Comparison of ENCODE assay signal across 8 cellular contexts in genomic region chr21:34544032-34544496, GRCh38. TPM values are rescaled to one million over a fixed set of nuclear protein-coding genes. Genes with fewer than 3 reads are reported as not detected.
DNase-seq lines count a peak whose midpoint lies in the region; ATAC-seq and TF ChIP-seq lines count a peak whose summit lies in the region.

No MANE protein-coding gene starts in this region.

- peak; percentile 80 to 91 (median 84) for ATAC-seq in right lobe of liver

- H3K4me1 ChIP-seq in Loucy (ENCODE audit: insufficient read depth, low read length, poor library complexity, severe bottlenecking) (peaks cover 12% of the 10 kb centered on the region), right lobe of liver (peaks cover 0 to 22% (median 12%) of the 10 kb centered on the region in 4 donors), subcutaneous abdominal adipose tissue (ENCODE audit: control insufficient read depth in 5 of 5, insufficient read depth in 5 of 5, low read length in 5 of 5) (peaks cover 9 to 39% (median 30%) of the 10 kb centered on the region in 5 donors)

- no peak overlapping the region for H3K4me2 ChIP-seq in Loucy (ENCODE audit: low read depth, low read length, poor library complexity, severe bottlenecking)

- intact Hi-C loops in right lobe of liver (cut with DNase I): no loop called here

- no peaks in the 10 kb centered on the region for H3K79me2 ChIP-seq in Loucy (ENCODE audit: insufficient read depth, low read length)

- H2AFZ ChIP-seq in Loucy (ENCODE audit: low read length): no peak overlapping the region

- H4K20me1 ChIP-seq in Loucy (ENCODE audit: insufficient read depth, low read length, poor library complexity, severe bottlenecking): no peaks in the 10 kb centered on the region

- peak overlapping the region; percentile 66 to 81 (median 79) for H3K27ac ChIP-seq in right lobe of liver
- peak overlapping the region; percentile 95 for H3K27ac ChIP-seq in subcutaneous abdominal adipose tissue (ENCODE audit: low read depth, low read length)

- H3K27me3 ChIP-seq in Loucy (ENCODE audit: insufficient read depth, low read length, poor library complexity, severe bottlenecking) (no peaks in the 10 kb centered on the region), right lobe of liver (no peaks in the 10 kb centered on the region), subcutaneous abdominal adipose tissue (ENCODE audit: control insufficient read depth in 5 of 5, insufficient read depth in 4 of 5, low read length in 5 of 5) (no peaks in the 10 kb centered on the region)

- WGBS in right lobe of liver (ENCODE audit: insufficient coverage, low coverage, low lambda C conversion rate, missing lambda C conversion rate): 70% methylated on average over 5 of the region's 7 CpGs

- DNase-seq in DMS153 (lab: John Stamatoyannopoulos, UW) (peak; percentile 10), DMS153 treated with DMSO at 0.1 percent for 48 hours (lab: John Stamatoyannopoulos, UW; ENCODE audit: unreplicated experiment) (no peak), SW 1271 (lab: John Stamatoyannopoulos, UW) (peak; percentile 36 to 73), cerebellum (ENCODE audit: low spot score) (peak; percentile 26), right lobe of liver (peak; percentile 71 to 91 (median 71)), DMS114 treated with DMSO at 0.1 percent for 48 hours (lab: John Stamatoyannopoulos, UW; ENCODE audit: unreplicated experiment) (no peak)

- H3K4me3 ChIP-seq in Loucy (ENCODE audit: low read length, poor library complexity, severe bottlenecking): no peak overlapping the region
- H3K4me3 ChIP-seq in right lobe of liver: no peak overlapping the region
- no peak overlapping the region for H3K4me3 ChIP-seq in subcutaneous abdominal adipose tissue (ENCODE audit: low read depth in 1 of 5, low read length in 5 of 5)

- H3K9me2 ChIP-seq in Loucy (replicated peaks; ENCODE audit: low read depth, low read length): no peaks in the 10 kb centered on the region

- TF ChIP-seq CTCF in Loucy (conservative IDR thresholded peaks at IDR 0.05; ENCODE audit: low read length): peak; percentile 71
- TF ChIP-seq CTCF in right lobe of liver (IDR thresholded peaks at IDR 0.05): peak; percentile 68 to 88 (median 76)

- no peaks in the 10 kb centered on the region for H3F3A ChIP-seq in Loucy (ENCODE audit: low read depth)

- no peak for TF ChIP-seq POLR2A in right lobe of liver (IDR thresholded peaks at IDR 0.05)

- no peak overlapping the region for H3K9ac ChIP-seq in Loucy (ENCODE audit: low read depth, low read length, poor library complexity, severe bottlenecking)
- no peak overlapping the region for H3K9ac ChIP-seq in subcutaneous abdominal adipose tissue (ENCODE audit: low read length in 5 of 5)

- H3K9me3 ChIP-seq in Loucy (ENCODE audit: insufficient read depth, low read depth, low read length) (no peaks in the 10 kb centered on the region), right lobe of liver (no peaks in the 10 kb centered on the region), subcutaneous abdominal adipose tissue (ENCODE audit: control insufficient read depth in 5 of 5, low read length in 5 of 5) (peaks cover 0 to 3% (median 0%) of the 10 kb centered on the region in 5 donors)

- no peaks in the 10 kb centered on the region for H3K36me3 ChIP-seq in Loucy (ENCODE audit: insufficient read depth, low read length)
- H3K36me3 ChIP-seq in right lobe of liver: no peaks in the 10 kb centered on the region
- H3K36me3 ChIP-seq in subcutaneous abdominal adipose tissue (ENCODE audit: control insufficient read depth in 5 of 5, insufficient read depth in 5 of 5, low read length in 5 of 5): peaks cover 0 to 3% (median 0%) of the 10 kb centered on the region in 5 donors

RNA-seq across cellular contexts. Expression of gene KCNE1, which starts 32.1 kb away (rescaled TPM):
- total RNA-seq in cerebellum (0.64 TPM), right lobe of liver (1 to 10 TPM; 1.3 to 5.4 (median 2.3) TPM)

Comparison
In these comparisons a context has a peak if more than half of its experiments do, and no peak if none do; other contexts are left out.
1. DNase-seq: peak in DMS153 (single experiment), SW 1271 (2 of 2), cerebellum (single experiment) and right lobe of liver (3 of 3); none in DMS153 treated with DMSO at 0.1 percent for 48 hours (single experiment) and DMS114 treated with DMSO at 0.1 percent for 48 hours (single experiment).